Comparison of ENCODE assay signal across 25 cellular contexts in genomic region chr11:47867821-47868220, GRCh38. TPM values are rescaled to one million over a fixed set of nuclear protein-coding genes. Genes with fewer than 3 reads are reported as not detected.
DNase-seq lines count a peak whose midpoint lies in the region; ATAC-seq and TF ChIP-seq lines count a peak whose summit lies in the region.
"Had no signal": no experiment of that assay in that cellular context is flagged by ENCODE, and none has a peak within 500 bp of the region (broad histone marks: within the 10 kb centered on the region; RNA-seq: fewer than 3 reads in every experiment).

No MANE protein-coding gene starts in this region.

- peak; percentile 14 for DNase-seq in AG10803 (ENCODE audit: low read depth)
- peak; percentile 15 for DNase-seq in IMR-90
- DNase-seq in amniotic stem cell (lab: John Stamatoyannopoulos, UW): peak; percentile 12
- DNase-seq in fibroblast of the aortic adventitia (ENCODE audit: low read depth): peak; percentile 38
- DNase-seq in head of caudate nucleus: no peak
- DNase-seq in psoas muscle: no peak
- DNase-seq: DMS53; EL; GF-D8; KBM-7; MG63; NCI-H1105 treated with DMSO at 0.1 percent for 48 hours; NCI-H146; NCI-H2029; NCI-H446 treated with DMSO at 0.1 percent for 48 hours; NCI-H526; NCI-H82; NK-92 treated with Interleukin-12 subunit alpha and Interleukin-12 subunit beta, amount 100 ng/mL, for 24 hours; PC-3; SJCRH30 had no signal

- no peak overlapping the region for H2BK20ac ChIP-seq in IMR-90 (ENCODE audit: low read depth, low read length)

- no peaks in the 10 kb centered on the region for H4K20me1 ChIP-seq in IMR-90 (ENCODE audit: insufficient read depth, low read length)

- H3K4me1 ChIP-seq in IMR-90 (ENCODE audit: control insufficient read depth, insufficient read depth, low read length) (peaks cover 3% of the 10 kb centered on the region; the same call in 1 of the 2 replicates), psoas muscle (no peaks in the 10 kb centered on the region)

- TF ChIP-seq POLR2A in IMR-90 (IDR thresholded peaks at IDR 0.05; ENCODE audit: low read depth, low read length): no peak

- no peak overlapping the region for H4K8ac ChIP-seq in IMR-90 (ENCODE audit: low read depth in 2 of 2, low read length in 2 of 2)

- POLR2A ChIA-PET in IMR-90 (lab: Charles Lee; ENCODE audit: unreplicated experiment): no interaction called here

- no peak overlapping the region for H3K56ac ChIP-seq in IMR-90 (ENCODE audit: extremely low read depth, insufficient read depth, low read length)

- 0 out of 2 replicates have a peak, but pooled peaks cover 2% of the 10 kb centered on the region for H3K9me1 ChIP-seq in IMR-90 (ENCODE audit: insufficient read depth, low read length)

- H2AK5ac ChIP-seq in IMR-90 (ENCODE audit: low read depth, low read length): no peak overlapping the region

- no peak overlapping the region for H2BK120ac ChIP-seq in IMR-90 (ENCODE audit: low read depth, low read length)

- dilution Hi-C loops in IMR-90 (cut with HindIII; ENCODE audit: low sequenced_read_pairs, unreplicated experiment): no loop called here

- no peaks in the 10 kb centered on the region for H3K9me3 ChIP-seq in IMR-90 (ENCODE audit: control insufficient read depth, insufficient read depth, low read length)
- no peaks in the 10 kb centered on the region for H3K9me3 ChIP-seq in psoas muscle
- H3K9me3 ChIP-seq: MG63, SJCRH30 had no signal

- intact Hi-C loops in IMR-90 (cut with micrococcal nuclease) (no loop called here), head of caudate nucleus (cut with DNase I) (no loop called here), psoas muscle (cut with DNase I) (no loop called here)

- no TSS peak for BruUV-seq in IMR-90 (replicated peaks; lab: Mats Ljungman, UMichigan)

- H2AFZ ChIP-seq in IMR-90 (replicated peaks; ENCODE audit: low read length, poor library complexity): no peak overlapping the region

- H3K14ac ChIP-seq in IMR-90 (replicated peaks; ENCODE audit: low read depth, low read length): no peak overlapping the region

- H3K27ac ChIP-seq in IMR-90 (ENCODE audit: insufficient read depth, low read length): no peak overlapping the region
- no peak overlapping the region for H3K27ac ChIP-seq in psoas muscle
- H3K27ac ChIP-seq: SJCRH30 had no signal

- no peaks in the 10 kb centered on the region for H3K79me1 ChIP-seq in IMR-90 (ENCODE audit: low read depth in 1 of 2, low read length in 2 of 2)

- no peak overlapping the region for H3K4ac ChIP-seq in IMR-90 (ENCODE audit: low read depth, low read length)

- CTCF ChIA-PET in IMR-90 (lab: Yijun Ruan, JAX): interaction anchor here (0.5 kb wide), 1 partner anchor 95 kb away, joined by 3 read pairs; no protein-coding TSS in a partner anchor

- TF ChIP-seq CTCF in AG10803 (conservative IDR thresholded peaks at IDR 0.05; ENCODE audit: low read length) (no peak), IMR-90 (conservative IDR thresholded peaks at IDR 0.05; ENCODE audit: low read depth, low read length) (no peak), fibroblast of the aortic adventitia (IDR thresholded peaks at IDR 0.05; ENCODE audit: insufficient read depth, low read length) (no peak), psoas muscle (IDR thresholded peaks at IDR 0.05) (no peak)

- no peak overlapping the region for H3K18ac ChIP-seq in IMR-90 (ENCODE audit: low read depth, low read length)

- H2BK5ac ChIP-seq in IMR-90 (ENCODE audit: low read depth, low read length, poor library complexity, severe bottlenecking): no peak overlapping the region

- no peaks in the 10 kb centered on the region for H3K27me3 ChIP-seq in IMR-90 (ENCODE audit: control insufficient read depth, insufficient read depth, low read length)
- no peaks in the 10 kb centered on the region for H3K27me3 ChIP-seq in psoas muscle (ENCODE audit: insufficient read depth in 3 of 3, low read length in 2 of 3)
- H3K27me3 ChIP-seq: MG63, SJCRH30 had no signal

- no peak overlapping the region for H3K4me2 ChIP-seq in IMR-90 (ENCODE audit: low read depth, low read length)

- H2AK9ac ChIP-seq in IMR-90 (replicated peaks; ENCODE audit: low read depth, low read length, poor library complexity): no peak overlapping the region

- WGBS in IMR-90 (ENCODE audit: extremely low coverage in 2 of 2, insufficient read length in 1 of 2), 2 experiments: no CpG with 5 or more reads among the region's 3 CpGs
- WGBS in psoas muscle, 3 donors: 91 to 94% (median 94%) methylated on average over 3 of the region's 3 CpGs

- in situ Hi-C loops in IMR-90 (cut with MboI; ENCODE audit: low sequenced_read_pairs): no loop called here

- H3K9ac ChIP-seq in IMR-90 (ENCODE audit: low read depth, low read length): no peak overlapping the region

- H2BK15ac ChIP-seq in IMR-90 (ENCODE audit: low read depth, low read length): no peak overlapping the region; the same call in 2 of the 3 replicates

- H3K36me3 ChIP-seq in IMR-90 (ENCODE audit: control insufficient read depth, insufficient read depth, low read length) (no peaks in the 10 kb centered on the region), psoas muscle (ENCODE audit: insufficient read depth in 1 of 2, low read depth in 1 of 2) (no peaks in the 10 kb centered on the region)
- H3K36me3 ChIP-seq: MG63 had no signal

- no peak overlapping the region for H3K23ac ChIP-seq in IMR-90 (ENCODE audit: low read depth, low read length)

- H4K5ac ChIP-seq in IMR-90 (ENCODE audit: low read depth, low read length): no peak overlapping the region

- TF ChIP-seq RAD21 in IMR-90 (IDR thresholded peaks at IDR 0.05; ENCODE audit: low read length): no peak

- no peak overlapping the region for H4K91ac ChIP-seq in IMR-90 (ENCODE audit: insufficient read depth, low read depth, low read length)

- ATAC-seq in IMR-90 (ENCODE audit: low read depth): no peak
- no peak for ATAC-seq in GM21528 (IDR thresholded peaks at IDR 0.05; ENCODE audit: low FRiP score, unreplicated experiment)
- no peak for ATAC-seq in psoas muscle
- ATAC-seq in GM21526 (IDR thresholded peaks at IDR 0.05; ENCODE audit: low FRiP score, unreplicated experiment): no peak
- ATAC-seq: HCT116, PC-3, Right ventricle myocardium inferior, SK-N-SH treated with all-trans-retinoic acid at 6 μM for 48 hours had no signal

- H3K4me3 ChIP-seq in AG10803 (ENCODE audit: low read length) (no peak overlapping the region), IMR-90 (ENCODE audit: insufficient read depth, low read depth, low read length) (no peak overlapping the region), fibroblast of the aortic adventitia (ENCODE audit: low read depth, low read length) (no peak overlapping the region), psoas muscle (no peak overlapping the region)
- H3K4me3 ChIP-seq: MG63, SJCRH30 had no signal

TF ChIP-seq in IMR-90, 13 proteins besides CTCF, POLR2A, EP300 and RAD21:
- TF ChIP-seq ELK1 (IDR thresholded peaks at IDR 0.05; ENCODE audit: borderline replicate concordance, low read depth, low read length): no peak
- TF ChIP-seq MAZ (IDR thresholded peaks at IDR 0.05; ENCODE audit: borderline replicate concordance, low read depth, low read length): no peak
- no peak for TF ChIP-seq FOS (IDR thresholded peaks at IDR 0.05; ENCODE audit: low read depth, low read length)
- TF ChIP-seq RFX5 (IDR thresholded peaks at IDR 0.05; ENCODE audit: low read depth, low read length): no peak
- TF ChIP-seq MXI1 (IDR thresholded peaks at IDR 0.05; ENCODE audit: borderline replicate concordance, low read depth, low read length): no peak
- no peak for TF ChIP-seq RCOR1 (IDR thresholded peaks at IDR 0.05; ENCODE audit: insufficient replicate concordance, low read length)
- TF ChIP-seq SMC3 (IDR thresholded peaks at IDR 0.05; ENCODE audit: low read depth, low read length): no peak
- TF ChIP-seq MAFK (IDR thresholded peaks at IDR 0.05; ENCODE audit: low read depth, low read length): no peak

RNA-seq across cellular contexts. Expression of gene NUP160, which starts 19.7 kb away (rescaled TPM):
- total RNA-seq in IMR-90 (2012; rRNA removed): 33.9 and 35.0 TPM in 2 replicates
- 11.2 and 12.5 TPM in 2 replicates for polyA plus RNA-seq in IMR-90 (2012; rRNA removed)
- 2.8 and 4.3 TPM in 2 replicates for polyA plus RNA-seq in IMR-90 (2012; cell fraction: cytosol; rRNA removed)
- polyA plus RNA-seq in IMR-90 (2012; cell fraction: nucleus; rRNA removed; ENCODE audit: low replicate concordance): 3.5 and 23.2 TPM in 2 replicates
- 31.2 and 41.5 TPM in 2 replicates for total RNA-seq in fibroblast of the aortic adventitia (ENCODE audit: low replicate concordance)
- total RNA-seq in psoas muscle: 10 to 100 TPM in 3 of 4 donors, 1 to 10 TPM in 1; 9.0 to 14.0 (median 12.1) TPM
- 10 to 100 TPM in 1 of 3 donors, 1 to 10 TPM in 2; 5.5 to 11.3 (median 8.3) TPM for polyA plus RNA-seq in psoas muscle

Comparison
In these comparisons a context has a peak if more than half of its experiments do, and no peak if none do; other contexts are left out.
1. DNase-seq: peak in AG10803 (single experiment), IMR-90 (single experiment), amniotic stem cell (single experiment) and fibroblast of the aortic adventitia (single experiment); none in head of caudate nucleus (0 of 42) and psoas muscle (0 of 2).